In genomic region chr6:84249724-84250123, GRCh38 we compare ENCODE assay signal across 22 cellular contexts. TPM values are rescaled to one million over a fixed set of nuclear protein-coding genes. Genes with fewer than 3 reads are reported as not detected.
DNase-seq lines count a peak whose midpoint lies in the region; ATAC-seq and TF ChIP-seq lines count a peak whose summit lies in the region.
"Had no signal": no experiment of that assay in that cellular context is flagged by ENCODE, and none has a peak within 500 bp of the region (broad histone marks: within the 10 kb centered on the region; RNA-seq: fewer than 3 reads in every experiment).

No MANE protein-coding gene starts in this region.

- H3K9me2 ChIP-seq in HCT116 (ENCODE audit: insufficient read depth), result no peaks in the 10 kb centered on the region
- H3K9me2 ChIP-seq in hepatocyte (replicated peaks; ENCODE audit: insufficient read depth), result no peaks in the 10 kb centered on the region

- WGBS in endodermal cell (ENCODE audit: insufficient coverage in 1 of 2, insufficient read length in 1 of 2), 2 experiments, result 83 to 96% methylated on average over 2 to 3 of the region's 3 CpGs
- whole genome bisulfite sequencing in hepatocyte (ENCODE audit: low lambda C conversion rate, missing lambda C conversion rate), result 65% methylated on average over 3 of the region's 3 CpGs

- no peak for TF ChIP-seq CTCF in A673 (conservative IDR thresholded peaks at IDR 0.05; ENCODE audit: low read depth, low read length)
- TF ChIP-seq CTCF in HCT116 (IDR thresholded peaks at IDR 0.05 in 2 of 3, conservative IDR thresholded peaks at IDR 0.05 in 1 of 3; ENCODE audit: borderline replicate concordance in 1 of 3, insufficient read depth in 1 of 3, low read depth in 2 of 3, low read length in 2 of 3), result no peak
- TF ChIP-seq CTCF in endodermal cell (conservative IDR thresholded peaks at IDR 0.05), result no peak
- no peak for TF ChIP-seq CTCF in hepatocyte (IDR thresholded peaks at IDR 0.05; ENCODE audit: poor library complexity)

- ATAC-seq in HCT116, result no peak
- no peak for ATAC-seq in activated CD8-positive, alpha-beta memory T cell treated with anti-CD3 and anti-CD28 coated beads, Interleukin-2, amount 10 ng/mL, durations not matched to agents 7 days and 5 days
- ATAC-seq: lower lobe of right lung had no signal

- H3K27me3 ChIP-seq in A673 (replicated peaks; ENCODE audit: insufficient read depth, low read depth, low read length, poor library complexity) (peaks cover 3% of the 10 kb centered on the region), HCT116 (ENCODE audit: insufficient read depth, low read length) (peaks cover 4% of the 10 kb centered on the region; the same call in 1 of the 2 replicates), endodermal cell (ENCODE audit: control insufficient read depth, insufficient read depth, low read length, poor library complexity, severe bottlenecking) (no peaks in the 10 kb centered on the region), hepatocyte (no peaks in the 10 kb centered on the region)
- H3K27me3 ChIP-seq: colonic mucosa, sigmoid colon, stomach, upper lobe of left lung had no signal

- no peak overlapping the region for H3K27ac Mint-ChIP-seq in endodermal cell
- no peak overlapping the region for H3K27ac Mint-ChIP-seq in activated CD8-positive, alpha-beta memory T cell treated with anti-CD3 and anti-CD28 coated beads, Interleukin-2, amount 10 ng/mL, durations not matched to agents 7 days and 5 days
- H3K27ac Mint-ChIP-seq: CD4-positive, alpha-beta T cell had no signal

- POLR2A ChIA-PET in A673 (lab: Charles Lee; ENCODE audit: low non-redundant PET) (no interaction called here), HCT116 (lab: Charles Lee) (no interaction called here)

- H2AFZ ChIP-seq in HCT116 (ENCODE audit: low read depth, low read length, poor library complexity, severe bottlenecking) (peak overlapping the region; percentile 51), hepatocyte (no peak overlapping the region)
- H2AFZ ChIP-seq: parathyroid adenoma had no signal

- H3K36me3 ChIP-seq in A673 (ENCODE audit: insufficient read depth, low read length, poor library complexity, severe bottlenecking) (no peaks in the 10 kb centered on the region), HCT116 (ENCODE audit: control insufficient read depth in 1 of 2, insufficient read depth in 2 of 2, low read length in 2 of 2) (no peaks in the 10 kb centered on the region), endodermal cell (ENCODE audit: control insufficient read depth, insufficient read depth, low read length) (no peaks in the 10 kb centered on the region), hepatocyte (replicated peaks; ENCODE audit: insufficient read depth, low read depth) (no peaks in the 10 kb centered on the region)
- H3K36me3 ChIP-seq: colonic mucosa, lower lobe of right lung, sigmoid colon, stomach, upper lobe of left lung had no signal

- H3K79me2 ChIP-seq in HCT116 (ENCODE audit: insufficient read depth, low read length) (no peaks in the 10 kb centered on the region), hepatocyte (no peaks in the 10 kb centered on the region)
- H3K79me2 ChIP-seq: parathyroid adenoma had no signal

- TF ChIP-seq POLR2A in HCT116 (IDR thresholded peaks at IDR 0.05; ENCODE audit: borderline replicate concordance, extremely low read depth, insufficient read depth, insufficient read length), result no peak

- RAD21 ChIA-PET in HCT116 (lab: Charles Lee; ENCODE audit: low non-redundant PET in 1 of 2, low total read pairs in 2 of 2, uncharacterized antibody in 2 of 2, unreplicated experiment in 2 of 2), result no interaction called here

- H3K9me3 Mint-ChIP-seq in endodermal cell, result peaks cover 2% of the 10 kb centered on the region
- no peaks in the 10 kb centered on the region for H3K9me3 Mint-ChIP-seq in activated CD8-positive, alpha-beta memory T cell treated with anti-CD3 and anti-CD28 coated beads, Interleukin-2, amount 10 ng/mL, durations not matched to agents 7 days and 5 days (ENCODE audit: low read depth)
- H3K9me3 Mint-ChIP-seq: CD4-positive, alpha-beta T cell had no signal

- DNase-seq in A673 (ENCODE audit: low spot score), result peak; percentile 47
- no peak for DNase-seq in HCT116 (ENCODE audit: low read depth, low spot score)
- DNase-seq in RKO (ENCODE audit: low spot score), result peak; percentile 10
- peak; percentile 57 for DNase-seq in endodermal cell
- no peak for DNase-seq in activated CD8-positive, alpha-beta memory T cell treated with anti-CD3 and anti-CD28 coated beads, Interleukin-2, amount 10 ng/mL, durations not matched to agents 7 days and 5 days
- DNase-seq in hepatocyte (ENCODE audit: low spot score), result no peak
- DNase-seq in mesenteric fat pad (ENCODE audit: low spot score), result no peak
- DNase-seq in epidermal melanocyte (ENCODE audit: insufficient read length, low spot score), result no peak
- DNase-seq: ACHN; activated CD4-positive, CD25-positive, alpha-beta regulatory T cell treated with anti-CD3 and anti-CD28 coated beads, Interleukin-2, amount 50 U/mL, for 72 hours; activated naive CD4-positive, alpha-beta T cell treated with Interleukin-2 at 50 U/mL for 16 hours; CD4-positive, alpha-beta T cell; colonic mucosa; EL; lower lobe of right lung; Right ventricle myocardium superior; sigmoid colon; stimulated activated CD4-positive, alpha-beta T cell treated with anti-CD3 and anti-CD28 coated beads, Interleukin-1b, Interleukin-23, amount 100 ng/mL, for 48 hours; stomach; T-helper 2 cell; upper lobe of left lung had no signal

- H3K9me3 ChIP-seq in A673 (ENCODE audit: low read depth, low read length, poor library complexity, severe bottlenecking), result no peaks in the 10 kb centered on the region
- H3K9me3 ChIP-seq in HCT116 (ENCODE audit: control insufficient read depth in 1 of 2, insufficient read depth in 1 of 2, low read depth in 1 of 2, low read length in 2 of 2), result no peaks in the 10 kb centered on the region
- no peaks in the 10 kb centered on the region for H3K9me3 ChIP-seq in endodermal cell (ENCODE audit: control insufficient read depth, low read length)
- H3K9me3 ChIP-seq in hepatocyte (ENCODE audit: low read depth), result no peaks in the 10 kb centered on the region
- H3K9me3 ChIP-seq: colonic mucosa, lower lobe of right lung, sigmoid colon, stomach, upper lobe of left lung had no signal

- H3K4me1 Mint-ChIP-seq in endodermal cell, result peaks cover 3% of the 10 kb centered on the region
- no peaks in the 10 kb centered on the region for H3K4me1 Mint-ChIP-seq in activated CD8-positive, alpha-beta memory T cell treated with anti-CD3 and anti-CD28 coated beads, Interleukin-2, amount 10 ng/mL, durations not matched to agents 7 days and 5 days

- H3K4me2 ChIP-seq in HCT116 (ENCODE audit: low read length) (no peak overlapping the region), hepatocyte (no peak overlapping the region)

- intact Hi-C loops in A673 (cut with micrococcal nuclease; ENCODE audit: unreplicated experiment), result no loop called here
- intact Hi-C loops in HCT116 (cut with micrococcal nuclease), result loop anchor here (10.0 kb wide), 1 partner anchor 715 kb away; no protein-coding TSS in a partner anchor

- CTCF ChIA-PET in A673 (lab: Charles Lee) (no interaction called here), HCT116 (lab: Charles Lee) (no interaction called here)
- CTCF ChIA-PET in activated CD8-positive, alpha-beta memory T cell treated with anti-CD3 and anti-CD28 coated beads, Interleukin-2, amount 10 ng/mL, durations not matched to agents 7 days and 5 days (lab: Charles Lee), result no interaction called here

- H3K27ac ChIP-seq in A673 (ENCODE audit: low read depth, low read length, poor library complexity, severe bottlenecking), result no peak overlapping the region
- no peak overlapping the region for H3K27ac ChIP-seq in HCT116 (ENCODE audit: low read depth, low read length)
- no peak overlapping the region for H3K27ac ChIP-seq in endodermal cell (ENCODE audit: low read depth, low read length)
- H3K27ac ChIP-seq in hepatocyte, result no peak overlapping the region
- H3K27ac ChIP-seq: colonic mucosa, lower lobe of right lung, parathyroid adenoma, sigmoid colon, stomach, upper lobe of left lung had no signal

- no peaks in the 10 kb centered on the region for H3K4me1 ChIP-seq in A673 (ENCODE audit: insufficient read depth, low read length, poor library complexity, severe bottlenecking)
- H3K4me1 ChIP-seq in HCT116 (ENCODE audit: control insufficient read depth in 1 of 2, insufficient read depth in 2 of 2, low read length in 2 of 2), result peaks cover 0 to 5% of the 10 kb centered on the region in 2 experiments; a peak in 2 of 4 replicates
- H3K4me1 ChIP-seq in endodermal cell (ENCODE audit: control insufficient read depth, insufficient read depth, low read length), result no peaks in the 10 kb centered on the region
- H3K4me1 ChIP-seq in hepatocyte (ENCODE audit: insufficient read depth), result no peaks in the 10 kb centered on the region
- H3K4me1 ChIP-seq: colonic mucosa, lower lobe of right lung, parathyroid adenoma, sigmoid colon, stomach, upper lobe of left lung had no signal

- no peaks in the 10 kb centered on the region for H3K27me3 Mint-ChIP-seq in endodermal cell (ENCODE audit: insufficient read depth)
- peaks cover 12% of the 10 kb centered on the region for H3K27me3 Mint-ChIP-seq in activated CD8-positive, alpha-beta memory T cell treated with anti-CD3 and anti-CD28 coated beads, Interleukin-2, amount 10 ng/mL, durations not matched to agents 7 days and 5 days

- TF ChIP-seq RAD21 in HCT116 (IDR thresholded peaks at IDR 0.05; ENCODE audit: low read depth), result no peak

- no TSS peak for BruUV-seq in A673 (replicated peaks; lab: Mats Ljungman, UMichigan)
- BruUV-seq in HCT116 (replicated peaks; lab: Mats Ljungman, UMichigan), result no TSS peak

- no peak overlapping the region for H3K4me3 Mint-ChIP-seq in endodermal cell
- no peak overlapping the region for H3K4me3 Mint-ChIP-seq in activated CD8-positive, alpha-beta memory T cell treated with anti-CD3 and anti-CD28 coated beads, Interleukin-2, amount 10 ng/mL, durations not matched to agents 7 days and 5 days
- H3K4me3 Mint-ChIP-seq: CD4-positive, alpha-beta T cell had no signal

- H3K9ac ChIP-seq in HCT116 (ENCODE audit: low read length) (no peak overlapping the region), endodermal cell (ENCODE audit: extremely low read depth, low read length, poor library complexity, severe bottlenecking) (no peak overlapping the region)
- H3K9ac ChIP-seq: parathyroid adenoma had no signal

- H3K4me3 ChIP-seq in A673 (ENCODE audit: low read depth, low read length, poor library complexity, severe bottlenecking), result no peak overlapping the region
- H3K4me3 ChIP-seq in HCT116 (replicated peaks in 1 of 2; ENCODE audit: low read depth in 1 of 2, low read length in 2 of 2), result no peak overlapping the region
- no peak overlapping the region for H3K4me3 ChIP-seq in endodermal cell (ENCODE audit: low read length)
- H3K4me3 ChIP-seq in hepatocyte, result no peak overlapping the region
- H3K4me3 ChIP-seq: colonic mucosa, lower lobe of right lung, sigmoid colon, stomach, upper lobe of left lung had no signal

- H3K36me3 Mint-ChIP-seq in endodermal cell (ENCODE audit: low read depth), result no peaks in the 10 kb centered on the region
- H3K36me3 Mint-ChIP-seq in activated CD8-positive, alpha-beta memory T cell treated with anti-CD3 and anti-CD28 coated beads, Interleukin-2, amount 10 ng/mL, durations not matched to agents 7 days and 5 days, result no peaks in the 10 kb centered on the region

- no peaks in the 10 kb centered on the region for H4K20me1 ChIP-seq in HCT116 (ENCODE audit: insufficient read depth)
- no peaks in the 10 kb centered on the region for H4K20me1 ChIP-seq in hepatocyte (ENCODE audit: insufficient read depth, poor library complexity, severe bottlenecking)

RNA-seq across cellular contexts. Expression of gene CEP162, which starts 22.3 kb away (rescaled TPM):
- 12.1 and 15.9 TPM in 2 replicates for total RNA-seq in A673 (2021)
- 5.5 TPM for total RNA-seq in HCT116 (2021; ENCODE audit: unreplicated experiment)
- polyA plus RNA-seq in HCT116 (2012), result 0.46 and 0.61 TPM in 2 replicates
- total RNA-seq in endodermal cell, result 10 to 100 TPM; 29.7 to 39.2 TPM
- 11.8 TPM for polyA plus RNA-seq in endodermal cell (2013, experiment 1 of 2)
- polyA plus RNA-seq in endodermal cell (2013, experiment 2 of 2), result 13.9 TPM
- total RNA-seq in activated CD8-positive, alpha-beta memory T cell treated with anti-CD3 and anti-CD28 coated beads, Interleukin-2, amount 10 ng/mL, durations not matched to agents 7 days and 5 days, result 1 to 10 TPM; 7.2 to 9.5 TPM
- 13.1 and 13.7 TPM in 2 replicates for total RNA-seq in hepatocyte
- 2.7 and 4.1 TPM in 2 replicates for polyA plus RNA-seq in hepatocyte
- total RNA-seq in mesenteric fat pad, result 5.4 TPM

Comparison
In these comparisons a context has a peak if more than half of its experiments do, and no peak if none do; other contexts are left out.
1. DNase-seq: peak in A673 (single experiment), RKO (single experiment) and endodermal cell (single experiment); none in HCT116 (single experiment), activated CD8-positive, alpha-beta memory T cell treated with anti-CD3 and anti-CD28 coated beads, Interleukin-2, amount 10 ng/mL, durations not matched to agents 7 days and 5 days (single experiment), hepatocyte (single experiment), mesenteric fat pad (single experiment) and epidermal melanocyte (single experiment).